8 cellular contexts compared by ENCODE assay signal in genomic region chr11:129846508-129847335, GRCh38. TPM values are rescaled to one million over a fixed set of nuclear protein-coding genes. Genes with fewer than 3 reads are reported as not detected.
A peak's percentile ranks its signal among the peaks of the same experiment; 100 is the strongest.
DNase-seq lines count a peak whose midpoint lies in the region; ATAC-seq and TF ChIP-seq lines count a peak whose summit lies in the region.

No MANE protein-coding gene starts in this region.

- H3K4me3 ChIP-seq in choroid plexus epithelial cell (ENCODE audit: low read depth, low read length), result no peak overlapping the region
- no peak overlapping the region for H3K4me3 ChIP-seq in skeletal muscle cell (ENCODE audit: low read depth, low read length)

- no peak for TF ChIP-seq CTCF in choroid plexus epithelial cell (conservative IDR thresholded peaks at IDR 0.05; ENCODE audit: low read depth, low read length)

- ATAC-seq in activated CD4-positive, CD25-positive, alpha-beta regulatory T cell treated with anti-CD3 and anti-CD28 coated beads, Interleukin-2, amount 50 U/mL, for 24 hours, result peak; percentile 51 to 75
- ATAC-seq in HG03520 (IDR thresholded peaks at IDR 0.05; ENCODE audit: unreplicated experiment), result no peak

- DNase-seq in activated CD4-positive, CD25-positive, alpha-beta regulatory T cell (lab: John Stamatoyannopoulos, UW), result no peak
- peak; percentile 34 for DNase-seq in NCI-H748 treated with DMSO at 0.1 percent for 48 hours (lab: John Stamatoyannopoulos, UW)
- DNase-seq in choroid plexus epithelial cell (ENCODE audit: low read depth), result peak; percentile 97
- DNase-seq in skeletal muscle cell (ENCODE audit: low read depth), result peak; percentile 83
- no peak for DNase-seq in DMS114 treated with DMSO at 0.1 percent for 48 hours (lab: John Stamatoyannopoulos, UW; ENCODE audit: unreplicated experiment)
- no peak for DNase-seq in ureter (ENCODE audit: low spot score)

RNA-seq across cellular contexts. Expression of gene TMEM45B, which starts 31.1 kb away (rescaled TPM):
- 94.3 TPM for total RNA-seq in ureter

RNA-seq across cellular contexts. Expression of gene NFRKB, which starts 48.7 kb away (rescaled TPM):
- 32.7 TPM for total RNA-seq in ureter

Comparison
In these comparisons a context has a peak if more than half of its experiments do, and no peak if none do; other contexts are left out.
1. DNase-seq: peak in NCI-H748 treated with DMSO at 0.1 percent for 48 hours (single experiment), choroid plexus epithelial cell (single experiment) and skeletal muscle cell (single experiment); none in activated CD4-positive, CD25-positive, alpha-beta regulatory T cell (0 of 4), DMS114 treated with DMSO at 0.1 percent for 48 hours (single experiment) and ureter (single experiment).